In genomic region chr3:189123595-189124387, GRCh38 we compare ENCODE assay signal across 10 cellular contexts. TPM values are rescaled to one million over a fixed set of nuclear protein-coding genes. Genes with fewer than 3 reads are reported as not detected.
DNase-seq lines count a peak whose midpoint lies in the region; TF ChIP-seq lines count a peak whose summit lies in the region.
"Had no signal": no experiment of that assay in that cellular context is flagged by ENCODE, and none has a peak within 500 bp of the region (broad histone marks: within the 10 kb centered on the region; RNA-seq: fewer than 3 reads in every experiment).

No MANE protein-coding gene starts in this region.

- WGBS in sigmoid colon, 2 donors = 38 to 73% methylated on average over 11 of the region's 11 CpGs

- peaks cover 13% of the 10 kb centered on the region for H3K4me1 Mint-ChIP-seq in activated CD4-positive, alpha-beta memory T cell treated with anti-CD3 and anti-CD28 coated beads for 36 hours (ENCODE audit: low read depth)
- no peaks in the 10 kb centered on the region for H3K4me1 Mint-ChIP-seq in neural progenitor cell
- H3K4me1 Mint-ChIP-seq in activated naive CD8-positive, alpha-beta T cell treated with anti-CD3 and anti-CD28 coated beads for 36 hours = peaks cover 2% of the 10 kb centered on the region

- H3K27me3 Mint-ChIP-seq in activated CD4-positive, alpha-beta memory T cell treated with anti-CD3 and anti-CD28 coated beads for 36 hours = no peaks in the 10 kb centered on the region
- H3K27me3 Mint-ChIP-seq in neural progenitor cell (ENCODE audit: insufficient read depth, low read depth) = no peaks in the 10 kb centered on the region
- no peaks in the 10 kb centered on the region for H3K27me3 Mint-ChIP-seq in activated naive CD8-positive, alpha-beta T cell treated with anti-CD3 and anti-CD28 coated beads for 36 hours

- H3K9me3 Mint-ChIP-seq in activated CD4-positive, alpha-beta memory T cell treated with anti-CD3 and anti-CD28 coated beads for 36 hours = peaks cover 19% of the 10 kb centered on the region
- no peaks in the 10 kb centered on the region for H3K9me3 Mint-ChIP-seq in neural progenitor cell
- peaks cover 12% of the 10 kb centered on the region for H3K9me3 Mint-ChIP-seq in activated naive CD8-positive, alpha-beta T cell treated with anti-CD3 and anti-CD28 coated beads for 36 hours

- peak in 3 of 4 donors; percentile 6 to 37 (median 21) for TF ChIP-seq EP300 in sigmoid colon (IDR thresholded peaks at IDR 0.05)

- H3F3A ChIP-seq in neural progenitor cell (ENCODE audit: low read depth) = no peaks in the 10 kb centered on the region

- POLR2A ChIA-PET in activated CD4-positive, alpha-beta memory T cell treated with anti-CD3 and anti-CD28 coated beads for 36 hours (lab: Charles Lee) = no interaction called here

- intact Hi-C loops in activated CD4-positive, alpha-beta memory T cell treated with anti-CD3 and anti-CD28 coated beads for 36 hours (cut with micrococcal nuclease) = no loop called here
- intact Hi-C loops in sigmoid colon (cut with DNase I) = no loop called here

- H3K4me2 ChIP-seq in neural progenitor cell = no peak overlapping the region

- peaks cover 5% of the 10 kb centered on the region for H3K36me3 Mint-ChIP-seq in activated CD4-positive, alpha-beta memory T cell treated with anti-CD3 and anti-CD28 coated beads for 36 hours
- H3K36me3 Mint-ChIP-seq in neural progenitor cell = no peaks in the 10 kb centered on the region
- H3K36me3 Mint-ChIP-seq in activated naive CD8-positive, alpha-beta T cell treated with anti-CD3 and anti-CD28 coated beads for 36 hours = peaks cover 11% of the 10 kb centered on the region

- no peak overlapping the region for H3K9ac ChIP-seq in neural progenitor cell

- H3K27ac ChIP-seq in right atrium auricular region (peak overlapping the region; percentile 28 to 50), sigmoid colon (peak overlapping the region; percentile 49 to 77 (median 71)), neural progenitor cell (no peak overlapping the region)

- no peaks in the 10 kb centered on the region for H3K36me3 ChIP-seq in right atrium auricular region
- H3K36me3 ChIP-seq in sigmoid colon = no peaks in the 10 kb centered on the region
- no peaks in the 10 kb centered on the region for H3K36me3 ChIP-seq in neural progenitor cell

- no peaks in the 10 kb centered on the region for H4K20me1 ChIP-seq in neural progenitor cell (ENCODE audit: low read depth)

- H3K27me3 ChIP-seq in right atrium auricular region = no peaks in the 10 kb centered on the region
- H3K27me3 ChIP-seq in sigmoid colon = no peaks in the 10 kb centered on the region
- H3K27me3 ChIP-seq in neural progenitor cell = no peaks in the 10 kb centered on the region

- peaks cover 0 to 6% of the 10 kb centered on the region in 2 donors for H3K9me3 ChIP-seq in right atrium auricular region
- H3K9me3 ChIP-seq in sigmoid colon = no peaks in the 10 kb centered on the region
- no peaks in the 10 kb centered on the region for H3K9me3 ChIP-seq in neural progenitor cell (ENCODE audit: low read depth)

- DNase-seq in DMS79 treated with DMSO at 0.1 percent for 48 hours (lab: John Stamatoyannopoulos, UW) = peak; percentile 97
- no peak for DNase-seq in activated CD4-positive, alpha-beta memory T cell treated with anti-CD3 and anti-CD28 coated beads for 36 hours
- no peak for DNase-seq in right atrium auricular region (ENCODE audit: low spot score)
- DNase-seq in sigmoid colon = peak; percentile 82
- no peak for DNase-seq in NAMALWA (ENCODE audit: low spot score)
- DNase-seq in neural progenitor cell (ENCODE audit: low spot score) = no peak
- DNase-seq in activated CD4-positive, alpha-beta T cell treated with anti-CD3 and anti-CD28 coated beads for 4 hours = no peak
- no peak for DNase-seq in activated naive CD8-positive, alpha-beta T cell treated with anti-CD3 and anti-CD28 coated beads for 36 hours
- DNase-seq: activated effector memory CD4-positive, alpha-beta T cell treated with anti-CD3 and anti-CD28 coated beads, Interleukin-2, amount 50 U/mL, for 16 hours; stimulated activated CD4-positive, alpha-beta T cell treated with anti-CD3 and anti-CD28 coated beads, Interleukin-4, amount 100 ng/mL, for 4 hours had no signal

- H3K4me1 ChIP-seq in right atrium auricular region (peaks cover 0 to 20% of the 10 kb centered on the region in 2 donors), sigmoid colon (peaks cover 0 to 40% (median 32%) of the 10 kb centered on the region in 4 donors), neural progenitor cell (peaks cover 5% of the 10 kb centered on the region)

- CTCF ChIA-PET in activated CD4-positive, alpha-beta memory T cell treated with anti-CD3 and anti-CD28 coated beads for 36 hours (lab: Charles Lee) = interaction anchor here (1.1 kb wide), 1 partner anchor 82 kb away, joined by 3 read pairs; no protein-coding TSS in a partner anchor

- H3K4me3 ChIP-seq in right atrium auricular region (no peak overlapping the region), sigmoid colon (no peak overlapping the region), neural progenitor cell (no peak overlapping the region)

- H3K4me3 Mint-ChIP-seq in activated CD4-positive, alpha-beta memory T cell treated with anti-CD3 and anti-CD28 coated beads for 36 hours = peak overlapping the region; percentile 13
- H3K4me3 Mint-ChIP-seq in neural progenitor cell = no peak overlapping the region
- H3K4me3 Mint-ChIP-seq in activated naive CD8-positive, alpha-beta T cell treated with anti-CD3 and anti-CD28 coated beads for 36 hours = no peak overlapping the region

- no peaks in the 10 kb centered on the region for H3K79me2 ChIP-seq in neural progenitor cell (ENCODE audit: low read depth)

- no peak for TF ChIP-seq POLR2A in sigmoid colon (IDR thresholded peaks at IDR 0.05)

- H3K27ac Mint-ChIP-seq in activated CD4-positive, alpha-beta memory T cell treated with anti-CD3 and anti-CD28 coated beads for 36 hours = peak overlapping the region; percentile 13
- H3K27ac Mint-ChIP-seq in neural progenitor cell = no peak overlapping the region
- H3K27ac Mint-ChIP-seq in activated naive CD8-positive, alpha-beta T cell treated with anti-CD3 and anti-CD28 coated beads for 36 hours = no peak overlapping the region

- TF ChIP-seq CTCF in right atrium auricular region (IDR thresholded peaks at IDR 0.05) (no peak), sigmoid colon (IDR thresholded peaks at IDR 0.05) (no peak), neural progenitor cell (IDR thresholded peaks at IDR 0.05) (no peak)

- H2AFZ ChIP-seq in neural progenitor cell (replicated peaks) = no peak overlapping the region

RNA-seq across cellular contexts. Expression of gene TPRG1, which starts 48.0 kb away (rescaled TPM):
- total RNA-seq in activated CD4-positive, alpha-beta memory T cell treated with anti-CD3 and anti-CD28 coated beads for 36 hours = 10 to 100 TPM; 11.4 to 11.5 TPM
- total RNA-seq in right atrium auricular region (1 to 10 TPM in 1 of 2 donors, under 1 TPM in 1; 0.41 to 2.1 TPM), sigmoid colon (1 to 10 TPM in 3 of 4 donors, under 1 TPM in 1; 0.27 to 9.1 (median 4.6) TPM), neural progenitor cell (ENCODE audit: low replicate concordance) (0.37 and 0.71 TPM in 2 replicates)
- polyA plus RNA-seq in sigmoid colon = 1 to 10 TPM in 2 of 3 donors, under 1 TPM in 1; 0.23 to 3.6 (median 1.1) TPM
- total RNA-seq in activated naive CD8-positive, alpha-beta T cell treated with anti-CD3 and anti-CD28 coated beads for 36 hours = 1 to 10 TPM; 1.1 TPM

Comparison
In these comparisons a context has a peak if more than half of its experiments do, and no peak if none do; other contexts are left out.
1. DNase-seq: peak in DMS79 treated with DMSO at 0.1 percent for 48 hours (single experiment) and sigmoid colon (single experiment); none in activated CD4-positive, alpha-beta memory T cell treated with anti-CD3 and anti-CD28 coated beads for 36 hours (single experiment), right atrium auricular region (single experiment), NAMALWA (single experiment), neural progenitor cell (single experiment), activated CD4-positive, alpha-beta T cell treated with anti-CD3 and anti-CD28 coated beads for 4 hours (0 of 2) and activated naive CD8-positive, alpha-beta T cell treated with anti-CD3 and anti-CD28 coated beads for 36 hours (single experiment).